8 cellular contexts compared by ENCODE assay signal in genomic region chr14:67599698-67600561, GRCh38. TPM values are rescaled to one million over a fixed set of nuclear protein-coding genes. Genes with fewer than 3 reads are reported as not detected.
DNase-seq lines count a peak whose midpoint lies in the region; ATAC-seq and TF ChIP-seq lines count a peak whose summit lies in the region.

TSS of gene PIGH (minus strand) at chr14:67600268. CDS start at chr14:67600203, 65 bp downstream.

- peak within 1 kb of the TSS; percentile 76 for H3K4me2 ChIP-seq in PC-9

- H3K4me3 ChIP-seq in PC-9, result peak within 1 kb of the TSS; percentile 87
- peak within 1 kb of the TSS; percentile 81 to 93 for H3K4me3 ChIP-seq in esophagus (ENCODE audit: low read depth in 1 of 2, low read length in 2 of 2)
- peak within 1 kb of the TSS; percentile 70 to 88 for H3K4me3 ChIP-seq in muscle layer of colon (ENCODE audit: low read depth in 1 of 2, low read length in 2 of 2)

- H3K27me3 Mint-ChIP-seq in activated T-cell treated with anti-CD3 and anti-CD28 coated beads, Interleukin-2, amount 50 U/mL, for 4 hours (ENCODE audit: low read depth), result no peaks in the 10 kb centered on the region

- peaks cover 5% of the 10 kb centered on the region for H3K36me3 Mint-ChIP-seq in activated T-cell treated with anti-CD3 and anti-CD28 coated beads, Interleukin-2, amount 50 U/mL, for 4 hours (ENCODE audit: insufficient read depth)

- peaks cover 38% of the 10 kb centered on the region for H3F3A ChIP-seq in PC-9 (ENCODE audit: insufficient read depth, low read depth)

- peak; percentile 87 for ATAC-seq in GM21515 (IDR thresholded peaks at IDR 0.05; ENCODE audit: unreplicated experiment)
- ATAC-seq in activated T-cell treated with anti-CD3 and anti-CD28 coated beads, Interleukin-2, amount 50 U/mL, for 4 hours, result peak; percentile 98 to 99

- peak within 1 kb of the TSS; percentile 63 for H3K9ac ChIP-seq in muscle layer of colon (ENCODE audit: low read length)

- POLR2A ChIA-PET in PC-9 (lab: Charles Lee; ENCODE audit: unreplicated experiment), result interaction anchor here (0.5 to 0.7 kb wide), 7 partner anchors 13 to 1321 kb away, joined by 3 to 4 read pairs (median 3); partner anchors contain the start of gene PLEK2

- intact Hi-C loops in PC-9 (cut with micrococcal nuclease; ENCODE audit: unreplicated experiment), result no loop called here

- 3% methylated on average over 65 to 77 of the region's 77 CpGs for WGBS in esophagus, 2 donors

- H3K9me3 ChIP-seq in PC-9 (ENCODE audit: insufficient read depth, low read depth) (no peaks in the 10 kb centered on the region), esophagus (ENCODE audit: control insufficient read depth in 2 of 2, insufficient read depth in 1 of 2, low read depth in 1 of 2, low read length in 1 of 2) (no peaks in the 10 kb centered on the region), muscle layer of colon (ENCODE audit: low read length) (no peaks in the 10 kb centered on the region)

- TF ChIP-seq CTCF in PC-9 (conservative IDR thresholded peaks at IDR 0.05), result peak; percentile 63; the same call in 1 of the 2 replicates

- H2AFZ ChIP-seq in PC-9, result peak within 1 kb of the TSS; percentile 98

- H4K20me1 ChIP-seq in PC-9 (ENCODE audit: insufficient read depth), result no peaks in the 10 kb centered on the region

- peaks cover 18% of the 10 kb centered on the region for H3K4me1 ChIP-seq in PC-9 (replicated peaks; ENCODE audit: insufficient read depth)
- peaks cover 0 to 3% of the 10 kb centered on the region in 2 donors for H3K4me1 ChIP-seq in esophagus (ENCODE audit: control insufficient read depth in 2 of 2, insufficient read depth in 2 of 2, low read length in 1 of 2)
- peaks cover 6% of the 10 kb centered on the region for H3K4me1 ChIP-seq in muscle layer of colon (ENCODE audit: insufficient read depth, low read length)

- CTCF ChIA-PET in PC-9 (lab: Charles Lee), result interaction anchor here (0.6 to 1.2 kb wide), 4 partner anchors 21 to 104 kb away, joined by 3 to 12 read pairs (median 8); no protein-coding TSS in a partner anchor

- no peaks in the 10 kb centered on the region for H3K27me3 ChIP-seq in PC-9 (ENCODE audit: insufficient read depth, low read depth)
- no peaks in the 10 kb centered on the region for H3K27me3 ChIP-seq in esophagus (ENCODE audit: control insufficient read depth in 1 of 2, insufficient read depth in 2 of 2, low read length in 2 of 2)
- no peaks in the 10 kb centered on the region for H3K27me3 ChIP-seq in muscle layer of colon (ENCODE audit: control insufficient read depth in 1 of 2, insufficient read depth in 2 of 2, low read length in 2 of 2)

- H3K9me3 Mint-ChIP-seq in activated T-cell treated with anti-CD3 and anti-CD28 coated beads, Interleukin-2, amount 50 U/mL, for 4 hours, result no peaks in the 10 kb centered on the region

- no TSS peak for BruUV-seq in PC-9 (replicated peaks; lab: Mats Ljungman, UMichigan)

- H3K36me3 ChIP-seq in PC-9 (ENCODE audit: low read depth), result no peaks in the 10 kb centered on the region
- no peaks in the 10 kb centered on the region for H3K36me3 ChIP-seq in esophagus (ENCODE audit: control insufficient read depth in 2 of 2, insufficient read depth in 2 of 2, low read length in 1 of 2)
- no peaks in the 10 kb centered on the region for H3K36me3 ChIP-seq in muscle layer of colon (ENCODE audit: insufficient read depth, low read length)

- H3K27ac ChIP-seq in PC-9 (peak within 1 kb of the TSS; percentile 55), esophagus (ENCODE audit: low read depth in 2 of 2, low read length in 1 of 2) (peak within 1 kb of the TSS; percentile 87 to 90), muscle layer of colon (ENCODE audit: low read depth, low read length) (peak within 1 kb of the TSS; percentile 87)

- no peaks in the 10 kb centered on the region for H3K9me2 ChIP-seq in PC-9 (ENCODE audit: insufficient read depth)

- H3K4me3 Mint-ChIP-seq in activated T-cell treated with anti-CD3 and anti-CD28 coated beads, Interleukin-2, amount 50 U/mL, for 4 hours, result peak within 1 kb of the TSS; percentile 96

- H3K79me2 ChIP-seq in PC-9 (ENCODE audit: low read depth), result peaks cover 14% of the 10 kb centered on the region

- H3K4me1 Mint-ChIP-seq in activated T-cell treated with anti-CD3 and anti-CD28 coated beads, Interleukin-2, amount 50 U/mL, for 4 hours (ENCODE audit: low read depth), result peaks cover 44% of the 10 kb centered on the region

- DNase-seq in DMS153 (lab: John Stamatoyannopoulos, UW), result peak; percentile 82
- peak; percentile 81 for DNase-seq in HuH-7.5 (ENCODE audit: low spot score)
- DNase-seq in PC-9, result peak; percentile 69 to 91
- DNase-seq in activated T-cell treated with anti-CD3 and anti-CD28 coated beads, Interleukin-2, amount 50 U/mL, for 4 hours, result peak; percentile 92
- DNase-seq in stimulated activated CD8-positive, alpha-beta memory T cell treated with anti-CD3 and anti-CD28 coated beads, Interleukin-7, amount 100 ng/mL, for 4 hours (ENCODE audit: low read depth in 2 of 2), result peak; percentile 82 to 89

RNA-seq across cellular contexts. Expression of gene PIGH, which starts in this region (rescaled TPM):
- 9.8 and 13.0 TPM in 2 replicates for total RNA-seq in PC-9 (2021)
- 10 to 100 TPM; 37.2 to 41.4 (median 39.6) TPM for total RNA-seq in activated T-cell treated with anti-CD3 and anti-CD28 coated beads, Interleukin-2, amount 50 U/mL, for 4 hours
- 10 to 100 TPM; 16.3 to 17.0 TPM for polyA plus RNA-seq in esophagus

Comparison
In these comparisons a context has a peak if more than half of its experiments do, and no peak if none do; other contexts are left out.
1. Peak in every context shown above with its lines: DNase-seq, ATAC-seq, H3K4me3 ChIP-seq and H3K27ac ChIP-seq.